Comparison of ENCODE assay signal across 8 cellular contexts in genomic region chr6:90297124-90297865, GRCh38. TPM values are rescaled to one million over a fixed set of nuclear protein-coding genes. Genes with fewer than 3 reads are reported as not detected.
DNase-seq lines count a peak whose midpoint lies in the region; ATAC-seq and TF ChIP-seq lines count a peak whose summit lies in the region.

No MANE protein-coding gene starts in this region.

- H3K9ac ChIP-seq in duodenal mucosa (ENCODE audit: low read depth in 1 of 2, low read length in 2 of 2): no peak overlapping the region

- H3K9me3 ChIP-seq in duodenal mucosa (ENCODE audit: control insufficient read depth in 1 of 2, low read length in 2 of 2): no peaks in the 10 kb centered on the region

- no peak overlapping the region for H3K27ac ChIP-seq in duodenal mucosa (ENCODE audit: low read depth, low read length)

- H3K36me3 Mint-ChIP-seq in CD14-positive monocyte: peaks cover 0 to 5% of the 10 kb centered on the region in 2 donors
- H3K36me3 Mint-ChIP-seq in nephron (ENCODE audit: low read depth): no peaks in the 10 kb centered on the region

- H3K36me3 ChIP-seq in duodenal mucosa (ENCODE audit: control insufficient read depth in 1 of 2, insufficient read depth in 2 of 2, low read length in 2 of 2): no peaks in the 10 kb centered on the region

- TF ChIP-seq CTCF in CD14-positive monocyte (IDR thresholded peaks at IDR 0.05) (peak; percentile 3), nephron (IDR thresholded peaks at IDR 0.05; ENCODE audit: unreplicated experiment in 3 of 3) (no peak)

- ATAC-seq in GM21717 (IDR thresholded peaks at IDR 0.05; ENCODE audit: unreplicated experiment): no peak

- H3K27ac Mint-ChIP-seq in CD14-positive monocyte: peak overlapping the region in 1 of 7 donors; percentile 82
- peak overlapping the region; percentile 84 to 92 (median 88) for H3K27ac Mint-ChIP-seq in nephron

- H3K4me3 ChIP-seq in duodenal mucosa (ENCODE audit: low read depth in 1 of 2, low read length in 2 of 2): peak overlapping the region; percentile 50 to 60

- DNase-seq in CD14-positive monocyte (ENCODE audit: low spot score) (no peak), NAMALWA (ENCODE audit: low spot score) (peak; percentile 56), HT-29 (ENCODE audit: low spot score) (no peak), OCI-M1 (lab: John Stamatoyannopoulos, UW) (no peak)
- no peak for DNase-seq in activated effector memory CD4-positive, alpha-beta T cell treated with anti-CD3 and anti-CD28 coated beads, Interleukin-2, amount 50 U/mL, for 16 hours

- H3K27me3 Mint-ChIP-seq in CD14-positive monocyte (ENCODE audit: low read depth in 3 of 3) (peaks cover 51 to 69% (median 62%) of the 10 kb centered on the region in 3 donors), nephron (ENCODE audit: low read depth) (peaks cover 36% of the 10 kb centered on the region)

- peaks cover 0 to 4% of the 10 kb centered on the region in 2 donors for H3K4me1 ChIP-seq in duodenal mucosa (ENCODE audit: control insufficient read depth in 1 of 2, insufficient read depth in 2 of 2, low read length in 2 of 2)

- H3K4me3 Mint-ChIP-seq in CD14-positive monocyte (peak overlapping the region; percentile 72 to 82), nephron (peak overlapping the region; percentile 81 to 88 (median 85))

- peaks cover 0 to 6% (median 0%) of the 10 kb centered on the region in 7 donors for H3K9me3 Mint-ChIP-seq in CD14-positive monocyte
- no peaks in the 10 kb centered on the region for H3K9me3 Mint-ChIP-seq in nephron

- H3K27me3 ChIP-seq in duodenal mucosa (ENCODE audit: control insufficient read depth in 1 of 2, insufficient read depth in 2 of 2, low read length in 2 of 2): peaks cover 50 to 58% of the 10 kb centered on the region in 2 donors

- intact Hi-C loops in CD14-positive monocyte (cut with micrococcal nuclease): loop anchor here (5.0 to 10.0 kb wide), 5 partner anchors 75 to 202 kb away; no protein-coding TSS in a partner anchor

- H3K4me1 Mint-ChIP-seq in CD14-positive monocyte (peaks cover 14% of the 10 kb centered on the region), nephron (peaks cover 24% of the 10 kb centered on the region)

RNA-seq across cellular contexts. Expression of gene BACH2, which starts 0.7 kb away (rescaled TPM):
- polyA plus RNA-seq in CD14-positive monocyte: under 1 TPM; 0.04 to 0.09 TPM
- total RNA-seq in HT-29 (2014; rRNA removed; shearing (Covaris generic)): not detected in 2 replicates
